In the genomic region with DNA sequence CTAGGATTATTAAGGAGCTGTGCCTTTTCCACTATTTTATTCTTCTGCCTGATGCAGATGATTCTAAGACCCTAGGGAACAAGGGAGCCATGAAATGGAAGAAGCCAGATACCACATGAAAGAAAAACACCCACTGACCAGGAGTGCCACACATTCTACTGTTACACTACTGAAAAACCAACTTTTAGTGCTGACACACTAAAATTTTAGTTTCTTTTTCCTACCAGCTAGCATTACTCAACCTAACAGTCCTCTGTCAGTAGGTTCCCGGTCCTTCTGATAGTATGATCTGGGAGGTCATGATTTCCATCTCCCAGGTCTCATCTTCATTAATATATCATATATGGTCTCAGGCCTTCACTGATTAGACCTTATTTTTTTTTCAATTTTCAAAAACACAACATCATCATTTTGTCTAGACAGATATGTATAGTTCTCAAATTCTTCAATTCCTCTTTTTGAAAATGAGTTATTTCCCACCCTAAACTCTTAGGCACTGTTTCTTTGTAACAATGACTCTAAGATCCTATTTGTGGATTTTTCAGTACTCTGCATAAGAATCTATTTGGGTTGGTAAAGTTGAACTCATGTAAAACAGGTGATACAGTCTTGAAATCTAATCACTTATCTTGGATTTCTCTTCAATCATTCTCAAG, we compare ENCODE assay signal across 26 cellular contexts.
"Had no signal": no experiment of that assay in that cellular context is flagged by ENCODE, and none has a peak within 500 bp of the region (broad histone marks: within the 10 kb centered on the region; RNA-seq: fewer than 3 reads in every experiment).

No MANE protein-coding gene starts in this region.

- FAIRE-seq: endometrium, islet of Langerhans, keratinocyte had no signal

- DNase-seq: colonic mucosa; cortex of kidney; effector CD8-positive, alpha-beta T cell; effector memory CD8-positive, alpha-beta T cell; endodermal cell; erythroblast; esophagus squamous epithelium; foreskin fibroblast; foreskin melanocyte; gastrocnemius medialis; glutamatergic neuron; head of caudate nucleus; heart right ventricle; hippocampal formation; left cardiac atrium; left lung; left ventricle myocardium superior; lower lobe of right lung; mesenchymal stem cell; mucosa of descending colon; naive B cell had no signal

- H3K27me3 ChIP-seq: colonic mucosa, esophagus squamous epithelium, gastrocnemius medialis, heart right ventricle, left lung had no signal

- H3K4me3 ChIP-seq: colonic mucosa, esophagus squamous epithelium, gastrocnemius medialis, heart right ventricle, left lung, lower lobe of right lung, mucosa of descending colon had no signal

- H3K36me3 ChIP-seq: colonic mucosa, esophagus squamous epithelium, gastrocnemius medialis, heart right ventricle, left lung, lower lobe of right lung had no signal

- ATAC-seq: effector memory CD8-positive, alpha-beta T cell; esophagus mucosa; gastrocnemius medialis; heart right ventricle; left cardiac atrium; left lung; left ventricle myocardium superior; lower lobe of right lung; mucosa of descending colon had no signal

- H3K27ac ChIP-seq: colonic mucosa, epithelial cell of prostate, esophagus squamous epithelium, gastrocnemius medialis, heart right ventricle, left lung, lower lobe of right lung had no signal

- H3K4me1 ChIP-seq: colonic mucosa, esophagus squamous epithelium, gastrocnemius medialis, left lung, lower lobe of right lung had no signal

- H3K9me3 ChIP-seq: colonic mucosa, esophagus squamous epithelium, gastrocnemius medialis, lower lobe of right lung, mucosa of descending colon had no signal
